ENCODE assay signal across 16 cellular contexts in genomic region chr17:38697061-38697820, GRCh38. TPM values are rescaled to one million over a fixed set of nuclear protein-coding genes. Genes with fewer than 3 reads are reported as not detected.
A peak's percentile ranks its signal among the peaks of the same experiment; 100 is the strongest.
DNase-seq lines count a peak whose midpoint lies in the region; ATAC-seq, FAIRE-seq and TF ChIP-seq lines count a peak whose summit lies in the region.
"Had no signal": no experiment of that assay in that cellular context is flagged by ENCODE, and none has a peak within 500 bp of the region (broad histone marks: within the 10 kb centered on the region; RNA-seq: fewer than 3 reads in every experiment).

No MANE protein-coding gene starts in this region.

- peaks cover 3% of the 10 kb centered on the region for H3K9me3 Mint-ChIP-seq in activated T-cell treated with anti-CD3 and anti-CD28 coated beads, Interleukin-2, amount 50 U/mL, for 24 hours
- peaks cover 4% of the 10 kb centered on the region for H3K9me3 Mint-ChIP-seq in activated T-helper 1 cell treated with anti-CD3 and anti-CD28 coated beads, Interleukin-12 subunit alpha, Interleukin-12 subunit beta, Interleukin-2, Interleukin-4 antibody, amounts not matched to agents 30 ng/mL and 10 ng/mL and 1 ng/mL, durations not matched to agents 14 hours and 24 hours and 36 hours
- no peaks in the 10 kb centered on the region for H3K9me3 Mint-ChIP-seq in natural killer cell treated with Interleukin-12 subunit alpha and Interleukin-12 subunit beta and Interleukin-15 and Interleukin-18, amount 100 ng/mL, for 72 hours
- no peaks in the 10 kb centered on the region for H3K9me3 Mint-ChIP-seq in endodermal cell

- H3K9me3 ChIP-seq in DOHH2 (ENCODE audit: control insufficient read depth, insufficient read depth, low read length) (no peaks in the 10 kb centered on the region), endodermal cell (ENCODE audit: control insufficient read depth, low read length) (no peaks in the 10 kb centered on the region)
- H3K9me3 ChIP-seq: tibial artery had no signal

- H3F3A ChIP-seq in DOHH2 (ENCODE audit: control insufficient read depth, insufficient read depth) = peaks cover 18% of the 10 kb centered on the region

- no peak for DNase-seq in activated T-cell treated with anti-CD3 and anti-CD28 coated beads, Interleukin-2, amount 50 U/mL, for 24 hours
- no peak for DNase-seq in activated T-cell treated with anti-CD3 and anti-CD28 coated beads, Interleukin-2, amount 50 U/mL, for 1 hour
- DNase-seq in activated T-helper 1 cell treated with anti-CD3 and anti-CD28 coated beads, Interleukin-12 subunit alpha, Interleukin-12 subunit beta, Interleukin-2, Interleukin-4 antibody, amounts not matched to agents 30 ng/mL and 10 ng/mL and 1 ng/mL, durations not matched to agents 14 hours and 24 hours and 36 hours (ENCODE audit: low spot score) = no peak
- no peak for DNase-seq in natural killer cell treated with Interleukin-12 subunit alpha and Interleukin-12 subunit beta and Interleukin-15 and Interleukin-18, amount 100 ng/mL, for 72 hours (ENCODE audit: low spot score)
- DNase-seq in endodermal cell (no peak), urothelium cell line (ENCODE audit: low spot score) (no peak)
- DNase-seq: NCI-H187 treated with DMSO at 0.1 percent for 48 hours, NCI-H526, Right ventricle myocardium superior, tibial artery had no signal

- H4K20me1 ChIP-seq in DOHH2 (ENCODE audit: control insufficient read depth, insufficient read depth, low read depth, low read length) = no peaks in the 10 kb centered on the region

- H3K27me3 ChIP-seq in DOHH2 (ENCODE audit: control insufficient read depth, low read length) (no peaks in the 10 kb centered on the region), endodermal cell (ENCODE audit: control insufficient read depth, insufficient read depth, low read length, poor library complexity, severe bottlenecking) (peaks cover 9% of the 10 kb centered on the region)
- H3K27me3 ChIP-seq: tibial artery had no signal

- H3K9ac ChIP-seq in endodermal cell (ENCODE audit: extremely low read depth, low read length, poor library complexity, severe bottlenecking) = no peak overlapping the region
- H3K9ac ChIP-seq: GM23248 had no signal

- H3K27ac ChIP-seq in DOHH2 (ENCODE audit: low read depth, low read length) (no peak overlapping the region), endodermal cell (ENCODE audit: low read depth, low read length) (no peak overlapping the region)
- H3K27ac ChIP-seq: GM23248, tibial artery, VCaP had no signal

- peak overlapping the region; percentile 6; the same call in 1 of the 2 replicates for H3K4me2 ChIP-seq in DOHH2 (ENCODE audit: low read length)

- TF ChIP-seq CTCF in DOHH2 (IDR thresholded peaks at IDR 0.05; ENCODE audit: low read depth, low read length, poor library complexity, severe bottlenecking) = no peak
- no peak for TF ChIP-seq CTCF in endodermal cell (conservative IDR thresholded peaks at IDR 0.05)

- H3K36me3 ChIP-seq in DOHH2 (ENCODE audit: control insufficient read depth, low read length) (no peaks in the 10 kb centered on the region), endodermal cell (ENCODE audit: control insufficient read depth, insufficient read depth, low read length) (no peaks in the 10 kb centered on the region)
- H3K36me3 ChIP-seq: tibial artery had no signal

- H3K4me3 ChIP-seq in DOHH2 (ENCODE audit: low read length) (no peak overlapping the region), endodermal cell (ENCODE audit: low read length) (no peak overlapping the region)
- H3K4me3 ChIP-seq: GM23248, tibial artery had no signal

- peaks cover 2% of the 10 kb centered on the region for H3K36me3 Mint-ChIP-seq in activated T-cell treated with anti-CD3 and anti-CD28 coated beads, Interleukin-2, amount 50 U/mL, for 24 hours (ENCODE audit: low read depth)
- peaks cover 3% of the 10 kb centered on the region for H3K36me3 Mint-ChIP-seq in activated T-helper 1 cell treated with anti-CD3 and anti-CD28 coated beads, Interleukin-12 subunit alpha, Interleukin-12 subunit beta, Interleukin-2, Interleukin-4 antibody, amounts not matched to agents 30 ng/mL and 10 ng/mL and 1 ng/mL, durations not matched to agents 14 hours and 24 hours and 36 hours (ENCODE audit: low read depth)
- no peaks in the 10 kb centered on the region for H3K36me3 Mint-ChIP-seq in natural killer cell treated with Interleukin-12 subunit alpha and Interleukin-12 subunit beta and Interleukin-15 and Interleukin-18, amount 100 ng/mL, for 72 hours
- no peaks in the 10 kb centered on the region for H3K36me3 Mint-ChIP-seq in endodermal cell (ENCODE audit: low read depth)

- H3K4me1 Mint-ChIP-seq in activated T-cell treated with anti-CD3 and anti-CD28 coated beads, Interleukin-2, amount 50 U/mL, for 24 hours (ENCODE audit: low read depth) = peaks cover 54% of the 10 kb centered on the region
- peaks cover 45% of the 10 kb centered on the region for H3K4me1 Mint-ChIP-seq in activated T-helper 1 cell treated with anti-CD3 and anti-CD28 coated beads, Interleukin-12 subunit alpha, Interleukin-12 subunit beta, Interleukin-2, Interleukin-4 antibody, amounts not matched to agents 30 ng/mL and 10 ng/mL and 1 ng/mL, durations not matched to agents 14 hours and 24 hours and 36 hours (ENCODE audit: low read depth)
- H3K4me1 Mint-ChIP-seq in natural killer cell treated with Interleukin-12 subunit alpha and Interleukin-12 subunit beta and Interleukin-15 and Interleukin-18, amount 100 ng/mL, for 72 hours (ENCODE audit: low read depth in 2 of 2) = peaks cover 41 to 46% of the 10 kb centered on the region in 2 donors
- H3K4me1 Mint-ChIP-seq in endodermal cell = peaks cover 20% of the 10 kb centered on the region

- intact Hi-C loops in activated T-helper 1 cell treated with anti-CD3 and anti-CD28 coated beads, Interleukin-12 subunit alpha, Interleukin-12 subunit beta, Interleukin-2, Interleukin-4 antibody, amounts not matched to agents 30 ng/mL and 10 ng/mL and 1 ng/mL, durations not matched to agents 14 hours and 24 hours and 36 hours (cut with micrococcal nuclease) = no loop called here

- peak overlapping the region; percentile 48 for H3K27ac Mint-ChIP-seq in activated T-cell treated with anti-CD3 and anti-CD28 coated beads, Interleukin-2, amount 50 U/mL, for 24 hours
- H3K27ac Mint-ChIP-seq in activated T-helper 1 cell treated with anti-CD3 and anti-CD28 coated beads, Interleukin-12 subunit alpha, Interleukin-12 subunit beta, Interleukin-2, Interleukin-4 antibody, amounts not matched to agents 30 ng/mL and 10 ng/mL and 1 ng/mL, durations not matched to agents 14 hours and 24 hours and 36 hours = peak overlapping the region; percentile 70
- H3K27ac Mint-ChIP-seq in natural killer cell treated with Interleukin-12 subunit alpha and Interleukin-12 subunit beta and Interleukin-15 and Interleukin-18, amount 100 ng/mL, for 72 hours = peak overlapping the region; percentile 51 to 82
- H3K27ac Mint-ChIP-seq in endodermal cell = no peak overlapping the region

- no peaks in the 10 kb centered on the region for H3K9me2 ChIP-seq in DOHH2 (replicated peaks; ENCODE audit: control insufficient read depth, low read length)

- H3K79me2 ChIP-seq in DOHH2 (ENCODE audit: control insufficient read depth, low read length) = no peaks in the 10 kb centered on the region

- H3K27me3 Mint-ChIP-seq in activated T-cell treated with anti-CD3 and anti-CD28 coated beads, Interleukin-2, amount 50 U/mL, for 24 hours = no peaks in the 10 kb centered on the region
- H3K27me3 Mint-ChIP-seq in activated T-helper 1 cell treated with anti-CD3 and anti-CD28 coated beads, Interleukin-12 subunit alpha, Interleukin-12 subunit beta, Interleukin-2, Interleukin-4 antibody, amounts not matched to agents 30 ng/mL and 10 ng/mL and 1 ng/mL, durations not matched to agents 14 hours and 24 hours and 36 hours (ENCODE audit: insufficient read depth) = no peaks in the 10 kb centered on the region
- no peaks in the 10 kb centered on the region for H3K27me3 Mint-ChIP-seq in natural killer cell treated with Interleukin-12 subunit alpha and Interleukin-12 subunit beta and Interleukin-15 and Interleukin-18, amount 100 ng/mL, for 72 hours
- H3K27me3 Mint-ChIP-seq in endodermal cell (ENCODE audit: insufficient read depth) = peaks cover 52% of the 10 kb centered on the region

- no peak for ATAC-seq in natural killer cell treated with Interleukin-12 subunit alpha and Interleukin-12 subunit beta and Interleukin-15 and Interleukin-18, amount 100 ng/mL, for 72 hours
- ATAC-seq in HG03025 (IDR thresholded peaks at IDR 0.05; ENCODE audit: low FRiP score, unreplicated experiment) = no peak

- H3K4me1 ChIP-seq in DOHH2 (ENCODE audit: control insufficient read depth, low read length) (peaks cover 31% of the 10 kb centered on the region), endodermal cell (ENCODE audit: control insufficient read depth, insufficient read depth, low read length) (no peaks in the 10 kb centered on the region)

- no peak for FAIRE-seq in urothelium cell line (lab: Jason Lieb, UNC)
- FAIRE-seq: bronchial epithelial cell, GM19239 had no signal

- WGBS in endodermal cell (ENCODE audit: insufficient coverage in 1 of 2, insufficient read length in 1 of 2), 2 experiments = 86 to 88% methylated on average over 2 to 4 of the region's 4 CpGs

- H3K4me3 Mint-ChIP-seq in activated T-cell treated with anti-CD3 and anti-CD28 coated beads, Interleukin-2, amount 50 U/mL, for 24 hours = no peak overlapping the region
- peak overlapping the region; percentile 16 for H3K4me3 Mint-ChIP-seq in activated T-helper 1 cell treated with anti-CD3 and anti-CD28 coated beads, Interleukin-12 subunit alpha, Interleukin-12 subunit beta, Interleukin-2, Interleukin-4 antibody, amounts not matched to agents 30 ng/mL and 10 ng/mL and 1 ng/mL, durations not matched to agents 14 hours and 24 hours and 36 hours
- peak overlapping the region; percentile 1 for H3K4me3 Mint-ChIP-seq in natural killer cell treated with Interleukin-12 subunit alpha and Interleukin-12 subunit beta and Interleukin-15 and Interleukin-18, amount 100 ng/mL, for 72 hours
- no peak overlapping the region for H3K4me3 Mint-ChIP-seq in endodermal cell

RNA-seq across cellular contexts. Expression of gene MLLT6, which starts 7.8 kb away (rescaled TPM):
- total RNA-seq in activated T-helper 1 cell treated with anti-CD3 and anti-CD28 coated beads, Interleukin-12 subunit alpha, Interleukin-12 subunit beta, Interleukin-2, Interleukin-4 antibody, amounts not matched to agents 30 ng/mL and 10 ng/mL and 1 ng/mL, durations not matched to agents 14 hours and 24 hours and 36 hours = 250 and 252 TPM in 2 replicates
- total RNA-seq in natural killer cell treated with Interleukin-12 subunit alpha and Interleukin-12 subunit beta and Interleukin-15 and Interleukin-18, amount 100 ng/mL, for 72 hours = 100 to 1,000 TPM; 319 to 324 TPM
- total RNA-seq in endodermal cell = 100 to 1,000 TPM; 112 to 127 TPM
- polyA plus RNA-seq in endodermal cell (2013, experiment 1 of 2) = 54.4 TPM
- polyA plus RNA-seq in endodermal cell (2013, experiment 2 of 2) = 49.1 TPM

RNA-seq across cellular contexts. Expression of gene EPOP, which starts 22.5 kb away (rescaled TPM):
- total RNA-seq in activated T-helper 1 cell treated with anti-CD3 and anti-CD28 coated beads, Interleukin-12 subunit alpha, Interleukin-12 subunit beta, Interleukin-2, Interleukin-4 antibody, amounts not matched to agents 30 ng/mL and 10 ng/mL and 1 ng/mL, durations not matched to agents 14 hours and 24 hours and 36 hours = 56.5 and 58.8 TPM in 2 replicates
- total RNA-seq in natural killer cell treated with Interleukin-12 subunit alpha and Interleukin-12 subunit beta and Interleukin-15 and Interleukin-18, amount 100 ng/mL, for 72 hours = 10 to 100 TPM; 20.5 to 41.0 TPM
- total RNA-seq in endodermal cell = 1 to 10 TPM; 3.2 to 5.0 TPM
- 13.5 TPM for polyA plus RNA-seq in endodermal cell (2013, experiment 1 of 2)
- 12.8 TPM for polyA plus RNA-seq in endodermal cell (2013, experiment 2 of 2)

RNA-seq across cellular contexts. Expression of gene CISD3, which starts 32.9 kb away (rescaled TPM):
- total RNA-seq in activated T-helper 1 cell treated with anti-CD3 and anti-CD28 coated beads, Interleukin-12 subunit alpha, Interleukin-12 subunit beta, Interleukin-2, Interleukin-4 antibody, amounts not matched to agents 30 ng/mL and 10 ng/mL and 1 ng/mL, durations not matched to agents 14 hours and 24 hours and 36 hours = 39.2 and 41.4 TPM in 2 replicates
- 10 to 100 TPM; 48.3 to 58.7 TPM for total RNA-seq in natural killer cell treated with Interleukin-12 subunit alpha and Interleukin-12 subunit beta and Interleukin-15 and Interleukin-18, amount 100 ng/mL, for 72 hours
- 10 to 100 TPM in 1 of 2 donors, 1 to 10 TPM in 1; 8.9 to 11.2 TPM for total RNA-seq in endodermal cell
- polyA plus RNA-seq in endodermal cell (2013, experiment 1 of 2) = 5.7 TPM
- 6.3 TPM for polyA plus RNA-seq in endodermal cell (2013, experiment 2 of 2)

RNA-seq across cellular contexts. Expression of gene PCGF2, which starts 50.9 kb away (rescaled TPM):
- 3.7 and 4.6 TPM in 2 replicates for total RNA-seq in activated T-helper 1 cell treated with anti-CD3 and anti-CD28 coated beads, Interleukin-12 subunit alpha, Interleukin-12 subunit beta, Interleukin-2, Interleukin-4 antibody, amounts not matched to agents 30 ng/mL and 10 ng/mL and 1 ng/mL, durations not matched to agents 14 hours and 24 hours and 36 hours
- not detected for total RNA-seq in natural killer cell treated with Interleukin-12 subunit alpha and Interleukin-12 subunit beta and Interleukin-15 and Interleukin-18, amount 100 ng/mL, for 72 hours
- 100 to 1,000 TPM; 101 to 106 TPM for total RNA-seq in endodermal cell
- 83.8 TPM for polyA plus RNA-seq in endodermal cell (2013, experiment 1 of 2)
- polyA plus RNA-seq in endodermal cell (2013, experiment 2 of 2) = 72.3 TPM

RNA-seq across cellular contexts. Expression of gene PSMB3, which starts 55.3 kb away (rescaled TPM):
- 349 and 366 TPM in 2 replicates for total RNA-seq in activated T-helper 1 cell treated with anti-CD3 and anti-CD28 coated beads, Interleukin-12 subunit alpha, Interleukin-12 subunit beta, Interleukin-2, Interleukin-4 antibody, amounts not matched to agents 30 ng/mL and 10 ng/mL and 1 ng/mL, durations not matched to agents 14 hours and 24 hours and 36 hours
- total RNA-seq in natural killer cell treated with Interleukin-12 subunit alpha and Interleukin-12 subunit beta and Interleukin-15 and Interleukin-18, amount 100 ng/mL, for 72 hours = 100 to 1,000 TPM; 288 to 306 TPM
- total RNA-seq in endodermal cell = 100 to 1,000 TPM; 192 to 244 TPM
- polyA plus RNA-seq in endodermal cell (2013, experiment 1 of 2) = 230 TPM
- 230 TPM for polyA plus RNA-seq in endodermal cell (2013, experiment 2 of 2)

Comparison
In these comparisons a context has a peak if more than half of its experiments do, and no peak if none do; other contexts are left out.
1. H3K4me3 Mint-ChIP-seq: peak in activated T-helper 1 cell treated with anti-CD3 and anti-CD28 coated beads, Interleukin-12 subunit alpha, Interleukin-12 subunit beta, Interleukin-2, Interleukin-4 antibody, amounts not matched to agents 30 ng/mL and 10 ng/mL and 1 ng/mL, durations not matched to agents 14 hours and 24 hours and 36 hours (single experiment) and natural killer cell treated with Interleukin-12 subunit alpha and Interleukin-12 subunit beta and Interleukin-15 and Interleukin-18, amount 100 ng/mL, for 72 hours (single experiment); none in activated T-cell treated with anti-CD3 and anti-CD28 coated beads, Interleukin-2, amount 50 U/mL, for 24 hours (single experiment) and endodermal cell (single experiment).